19 cellular contexts compared by ENCODE assay signal in the genomic region with DNA sequence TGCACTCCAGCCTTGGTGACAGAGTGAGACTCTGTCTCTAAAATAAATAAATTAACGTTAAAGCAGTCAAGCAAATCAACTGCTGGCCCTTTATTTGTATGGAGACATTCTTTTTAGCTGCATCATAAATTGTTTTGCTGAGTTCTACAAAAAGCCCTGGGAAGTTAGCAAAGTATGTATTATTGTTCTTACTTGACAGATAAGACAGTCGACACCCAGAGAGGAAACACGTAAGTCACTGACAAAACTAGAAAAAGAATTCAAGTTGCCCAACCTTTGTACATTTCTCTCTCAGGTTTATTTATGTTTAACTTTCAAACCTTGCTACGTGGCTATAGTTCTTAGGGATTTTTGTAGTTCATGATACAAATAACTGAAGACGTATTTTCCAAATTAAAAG. TPM values are rescaled to one million over a fixed set of nuclear protein-coding genes. Genes with fewer than 3 reads are reported as not detected.
DNase-seq lines count a peak whose midpoint lies in the region; ATAC-seq and TF ChIP-seq lines count a peak whose summit lies in the region.
"Had no signal": no experiment of that assay in that cellular context is flagged by ENCODE, and none has a peak within 500 bp of the region (broad histone marks: within the 10 kb centered on the region; RNA-seq: fewer than 3 reads in every experiment).

No MANE protein-coding gene starts in this region.

- no peaks in the 10 kb centered on the region for H3K9me3 ChIP-seq in smooth muscle cell (replicated peaks; ENCODE audit: low read depth)
- H3K9me3 ChIP-seq: HAP-1 had no signal

- H4K20me1 ChIP-seq in smooth muscle cell (ENCODE audit: low read depth): no peaks in the 10 kb centered on the region

- H3K79me2 ChIP-seq in smooth muscle cell (ENCODE audit: low read depth): no peaks in the 10 kb centered on the region

- peaks cover 11% of the 10 kb centered on the region for H3K4me1 ChIP-seq in smooth muscle cell (ENCODE audit: low read depth)

- peaks cover 4% of the 10 kb centered on the region for H3K36me3 Mint-ChIP-seq in activated CD4-positive, alpha-beta T cell treated with anti-CD3 and anti-CD28 coated beads, Interleukin-2, amount 10 ng/mL, durations not matched to agents 24 days and 14 days (ENCODE audit: low read depth)

- peak overlapping the region; percentile 10 for H3K4me2 ChIP-seq in smooth muscle cell

- DNase-seq in HS-27A (ENCODE audit: low read depth) (peak; percentile 20), cardiac fibroblast (ENCODE audit: low read depth in 2 of 2) (peak; percentile 97 to 98), iris pigment epithelial cell (ENCODE audit: low read depth) (peak; percentile 99), smooth muscle cell (lab: John Stamatoyannopoulos, UW; ENCODE audit: unreplicated experiment) (no peak), activated gamma-delta T cell (lab: John Stamatoyannopoulos, UW) (no peak)
- DNase-seq in activated CD4-positive, alpha-beta T cell treated with anti-CD3 and anti-CD28 coated beads, Interleukin-2, amount 10 ng/mL, durations not matched to agents 24 days and 14 days: no peak
- DNase-seq in activated CD4-positive, CD25-positive, alpha-beta regulatory T cell (lab: John Stamatoyannopoulos, UW): no peak
- DNase-seq: activated CD4-positive, alpha-beta T cell treated with anti-CD3 and anti-CD28 coated beads, Interleukin-2, amount 50 U/mL, for 48 hours; activated naive CD8-positive, alpha-beta T cell treated with anti-CD3 and anti-CD28 coated beads, Interleukin-2, amount 50 U/mL, for 24 hours; activated T-cell treated with anti-CD3 and anti-CD28 coated beads, Interleukin-2, amount 50 U/mL, for 48 hours; CD4-positive, alpha-beta T cell; dorsolateral prefrontal cortex; foreskin melanocyte; NCI-H1092 treated with DMSO at 0.1 percent for 48 hours; spleen had no signal

- peak overlapping the region; percentile 62 for H3K27ac ChIP-seq in smooth muscle cell (ENCODE audit: low read depth)
- H3K27ac ChIP-seq: spleen had no signal

- no peak for ATAC-seq in GM18858 (IDR thresholded peaks at IDR 0.05; ENCODE audit: unreplicated experiment)
- ATAC-seq: activated naive CD8-positive, alpha-beta T cell treated with anti-CD3 and anti-CD28 coated beads, Interleukin-2, amount 50 U/mL, for 24 hours had no signal

- peaks cover 2% of the 10 kb centered on the region for H3K27me3 Mint-ChIP-seq in activated CD4-positive, alpha-beta T cell treated with anti-CD3 and anti-CD28 coated beads, Interleukin-2, amount 10 ng/mL, durations not matched to agents 24 days and 14 days
- H3K27me3 Mint-ChIP-seq: activated naive CD8-positive, alpha-beta T cell treated with anti-CD3 and anti-CD28 coated beads, Interleukin-2, amount 50 U/mL, for 24 hours; CD4-positive, alpha-beta T cell; IgD-negative memory B cell had no signal

- H3K27ac Mint-ChIP-seq in activated CD4-positive, alpha-beta T cell treated with anti-CD3 and anti-CD28 coated beads, Interleukin-2, amount 10 ng/mL, durations not matched to agents 24 days and 14 days: no peak overlapping the region
- H3K27ac Mint-ChIP-seq: activated naive CD8-positive, alpha-beta T cell treated with anti-CD3 and anti-CD28 coated beads, Interleukin-2, amount 50 U/mL, for 24 hours; CD4-positive, alpha-beta T cell; mesothelial cell of epicardium had no signal

- 50% methylated on average over 5 of the region's 5 CpGs for WGBS in smooth muscle cell (ENCODE audit: low lambda C conversion rate)

- H3K4me3 Mint-ChIP-seq in activated CD4-positive, alpha-beta T cell treated with anti-CD3 and anti-CD28 coated beads, Interleukin-2, amount 10 ng/mL, durations not matched to agents 24 days and 14 days: no peak overlapping the region
- H3K4me3 Mint-ChIP-seq: activated naive CD8-positive, alpha-beta T cell treated with anti-CD3 and anti-CD28 coated beads, Interleukin-2, amount 50 U/mL, for 24 hours; CD4-positive, alpha-beta T cell; IgD-negative memory B cell; mesothelial cell of epicardium had no signal

- no peaks in the 10 kb centered on the region for H3K36me3 ChIP-seq in smooth muscle cell (ENCODE audit: low read depth)
- H3K36me3 ChIP-seq: HAP-1, spleen had no signal

- H3K4me1 Mint-ChIP-seq in activated CD4-positive, alpha-beta T cell treated with anti-CD3 and anti-CD28 coated beads, Interleukin-2, amount 10 ng/mL, durations not matched to agents 24 days and 14 days: peaks cover 3% of the 10 kb centered on the region

- no peak for TF ChIP-seq CTCF in cardiac fibroblast (IDR thresholded peaks at IDR 0.05; ENCODE audit: low read depth, low read length)
- TF ChIP-seq CTCF in smooth muscle cell (IDR thresholded peaks at IDR 0.05; ENCODE audit: borderline replicate concordance, insufficient read depth, poor library complexity, severe bottlenecking): no peak

- intact Hi-C loops in activated CD4-positive, alpha-beta T cell treated with anti-CD3 and anti-CD28 coated beads, Interleukin-2, amount 10 ng/mL, durations not matched to agents 24 days and 14 days (cut with micrococcal nuclease): no loop called here

- H3K4me3 ChIP-seq in cardiac fibroblast (replicated peaks in 1 of 2; ENCODE audit: low read depth in 2 of 2, low read length in 2 of 2) (no peak overlapping the region), smooth muscle cell (no peak overlapping the region)
- H3K4me3 ChIP-seq: dorsolateral prefrontal cortex, HAP-1, spleen had no signal

- H3K9ac ChIP-seq in smooth muscle cell (ENCODE audit: low read depth): no peak overlapping the region

- H3K27me3 ChIP-seq in smooth muscle cell (ENCODE audit: low read depth): no peaks in the 10 kb centered on the region
- H3K27me3 ChIP-seq: dorsolateral prefrontal cortex, spleen had no signal

- H3F3A ChIP-seq in smooth muscle cell (ENCODE audit: low read depth): no peaks in the 10 kb centered on the region

- H2AFZ ChIP-seq in smooth muscle cell (ENCODE audit: low read depth): no peak overlapping the region

- H3K9me3 Mint-ChIP-seq in activated CD4-positive, alpha-beta T cell treated with anti-CD3 and anti-CD28 coated beads, Interleukin-2, amount 10 ng/mL, durations not matched to agents 24 days and 14 days: no peaks in the 10 kb centered on the region
- H3K9me3 Mint-ChIP-seq: activated naive CD8-positive, alpha-beta T cell treated with anti-CD3 and anti-CD28 coated beads, Interleukin-2, amount 50 U/mL, for 24 hours; CD4-positive, alpha-beta T cell had no signal

RNA-seq across cellular contexts. Expression of a gene that starts 40.4 kb away (rescaled TPM):
- 24.0 and 24.7 TPM in 2 replicates for total RNA-seq in smooth muscle cell
- 6.7 and 22.7 TPM in 2 replicates for polyA plus RNA-seq in smooth muscle cell
- total RNA-seq in activated CD4-positive, alpha-beta T cell treated with anti-CD3 and anti-CD28 coated beads, Interleukin-2, amount 10 ng/mL, durations not matched to agents 24 days and 14 days: 12.1 and 13.3 TPM in 2 replicates

Comparison
In these comparisons a context has a peak if more than half of its experiments do, and no peak if none do; other contexts are left out.
1. DNase-seq: peak in HS-27A (single experiment), cardiac fibroblast (2 of 2) and iris pigment epithelial cell (single experiment); none in smooth muscle cell (single experiment), activated gamma-delta T cell (single experiment), activated CD4-positive, alpha-beta T cell treated with anti-CD3 and anti-CD28 coated beads, Interleukin-2, amount 10 ng/mL, durations not matched to agents 24 days and 14 days (single experiment) and activated CD4-positive, CD25-positive, alpha-beta regulatory T cell (0 of 4).